ENCODE assay signal across 1 cellular context in the genomic region with DNA sequence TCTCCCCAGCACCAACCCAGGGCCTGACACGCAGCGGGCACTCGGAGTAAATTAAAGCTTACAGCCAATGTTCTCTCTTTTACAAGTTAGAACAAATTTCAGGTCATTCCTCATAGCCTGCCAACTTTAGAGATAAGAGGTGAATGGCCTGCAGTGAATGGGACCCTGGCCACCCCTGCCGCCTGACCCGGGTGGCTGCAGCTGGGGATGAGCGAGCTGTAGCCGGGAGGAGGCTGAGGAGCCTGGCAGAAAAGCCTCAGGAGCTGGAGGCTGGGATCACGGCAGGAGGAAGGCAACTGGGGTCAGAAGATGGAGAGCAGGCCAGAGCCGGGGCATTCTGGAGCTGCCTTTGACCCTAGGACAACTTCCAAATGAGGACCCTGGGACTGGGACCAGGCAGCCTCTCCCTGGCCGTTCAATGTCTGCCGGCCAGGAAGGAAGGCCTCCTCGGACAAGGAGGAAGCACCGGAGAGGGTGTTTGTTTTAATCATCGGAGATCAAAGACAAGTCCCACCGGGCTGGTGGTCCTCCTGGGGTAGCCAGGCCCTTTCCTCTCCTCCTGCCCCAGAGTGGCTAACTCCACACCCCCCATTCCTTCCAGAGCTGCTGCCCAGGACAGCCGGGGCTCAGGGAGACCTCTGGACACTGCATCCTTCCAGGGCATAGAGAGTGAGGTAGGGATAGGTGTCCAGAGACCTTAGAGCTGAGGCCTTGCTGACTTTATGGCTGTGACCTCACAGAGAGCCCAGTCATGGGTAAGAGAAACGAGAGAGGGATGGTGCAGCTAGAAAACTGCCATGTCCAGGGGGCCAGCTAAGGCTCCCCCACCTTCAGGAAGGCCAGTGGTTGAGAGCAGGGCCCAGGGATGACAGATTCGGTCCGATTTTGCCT.
TF ChIP-seq lines count a peak whose summit lies in the region.

No MANE protein-coding gene starts in this region.

TF ChIP-seq in HepG2, 621 proteins besides CTCF, POLR2A, EP300 and RAD21 (continued from another document):
- TF ChIP-seq, protein P1, sequence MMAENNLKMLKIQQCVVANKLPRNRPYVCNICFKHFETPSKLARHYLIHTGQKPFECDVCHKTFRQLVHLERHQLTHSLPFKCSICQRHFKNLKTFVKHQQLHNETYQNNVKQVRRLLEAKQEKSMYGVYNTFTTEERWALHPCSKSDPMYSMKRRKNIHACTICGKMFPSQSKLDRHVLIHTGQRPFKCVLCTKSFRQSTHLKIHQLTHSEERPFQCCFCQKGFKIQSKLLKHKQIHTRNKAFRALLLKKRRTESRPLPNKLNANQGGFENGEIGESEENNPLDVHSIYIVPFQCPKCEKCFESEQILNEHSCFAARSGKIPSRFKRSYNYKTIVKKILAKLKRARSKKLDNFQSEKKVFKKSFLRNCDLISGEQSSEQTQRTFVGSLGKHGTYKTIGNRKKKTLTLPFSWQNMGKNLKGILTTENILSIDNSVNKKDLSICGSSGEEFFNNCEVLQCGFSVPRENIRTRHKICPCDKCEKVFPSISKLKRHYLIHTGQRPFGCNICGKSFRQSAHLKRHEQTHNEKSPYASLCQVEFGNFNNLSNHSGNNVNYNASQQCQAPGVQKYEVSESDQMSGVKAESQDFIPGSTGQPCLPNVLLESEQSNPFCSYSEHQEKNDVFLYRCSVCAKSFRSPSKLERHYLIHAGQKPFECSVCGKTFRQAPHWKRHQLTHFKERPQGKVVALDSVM (CRISPR knock-in tag; IDR thresholded peaks at IDR 0.05): 0 out of 2 replicates have a peak, but pooled peaks have one; percentile 35
- TF ChIP-seq ZC3H4 (CRISPR knock-in tag; IDR thresholded peaks at IDR 0.05; ENCODE audit: borderline replicate concordance): peak; percentile 82; the same call in 1 of the 2 replicates
- TF ChIP-seq, protein P2, sequence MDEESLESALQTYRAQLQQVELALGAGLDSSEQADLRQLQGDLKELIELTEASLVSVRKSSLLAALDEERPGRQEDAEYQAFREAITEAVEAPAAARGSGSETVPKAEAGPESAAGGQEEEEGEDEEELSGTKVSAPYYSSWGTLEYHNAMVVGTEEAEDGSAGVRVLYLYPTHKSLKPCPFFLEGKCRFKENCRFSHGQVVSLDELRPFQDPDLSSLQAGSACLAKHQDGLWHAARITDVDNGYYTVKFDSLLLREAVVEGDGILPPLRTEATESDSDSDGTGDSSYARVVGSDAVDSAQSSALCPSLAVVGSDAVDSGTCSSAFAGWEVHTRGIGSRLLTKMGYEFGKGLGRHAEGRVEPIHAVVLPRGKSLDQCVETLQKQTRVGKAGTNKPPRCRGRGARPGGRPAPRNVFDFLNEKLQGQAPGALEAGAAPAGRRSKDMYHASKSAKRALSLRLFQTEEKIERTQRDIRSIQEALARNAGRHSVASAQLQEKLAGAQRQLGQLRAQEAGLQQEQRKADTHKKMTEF (CRISPR knock-in tag; IDR thresholded peaks at IDR 0.05): 0 out of 2 replicates have a peak, but pooled peaks have one; percentile 0
- TF ChIP-seq ZNF569 (CRISPR knock-in tag; IDR thresholded peaks at IDR 0.05; ENCODE audit: borderline replicate concordance): no peak
- peak; percentile 11; the same call in 1 of the 2 replicates for TF ChIP-seq KDM2A (CRISPR knock-in tag; IDR thresholded peaks at IDR 0.05; ENCODE audit: borderline replicate concordance, low read depth)
- peak; percentile 17 for TF ChIP-seq ASH2L (IDR thresholded peaks at IDR 0.05; ENCODE audit: insufficient read length, low read depth, low read length)
- TF ChIP-seq ZNF768 (CRISPR knock-in tag; IDR thresholded peaks at IDR 0.05): peak; percentile 1; the same call in 1 of the 2 replicates
- TF ChIP-seq ZSCAN21 (CRISPR knock-in tag; IDR thresholded peaks at IDR 0.05; ENCODE audit: borderline replicate concordance): peak; percentile 69
- no peak for TF ChIP-seq ZNF720 (CRISPR knock-in tag; IDR thresholded peaks at IDR 0.05)
- peak; percentile 46; the same call in 1 of the 2 replicates for TF ChIP-seq YEATS4 (CRISPR knock-in tag; IDR thresholded peaks at IDR 0.05; ENCODE audit: borderline replicate concordance)
- TF ChIP-seq, protein P3, sequence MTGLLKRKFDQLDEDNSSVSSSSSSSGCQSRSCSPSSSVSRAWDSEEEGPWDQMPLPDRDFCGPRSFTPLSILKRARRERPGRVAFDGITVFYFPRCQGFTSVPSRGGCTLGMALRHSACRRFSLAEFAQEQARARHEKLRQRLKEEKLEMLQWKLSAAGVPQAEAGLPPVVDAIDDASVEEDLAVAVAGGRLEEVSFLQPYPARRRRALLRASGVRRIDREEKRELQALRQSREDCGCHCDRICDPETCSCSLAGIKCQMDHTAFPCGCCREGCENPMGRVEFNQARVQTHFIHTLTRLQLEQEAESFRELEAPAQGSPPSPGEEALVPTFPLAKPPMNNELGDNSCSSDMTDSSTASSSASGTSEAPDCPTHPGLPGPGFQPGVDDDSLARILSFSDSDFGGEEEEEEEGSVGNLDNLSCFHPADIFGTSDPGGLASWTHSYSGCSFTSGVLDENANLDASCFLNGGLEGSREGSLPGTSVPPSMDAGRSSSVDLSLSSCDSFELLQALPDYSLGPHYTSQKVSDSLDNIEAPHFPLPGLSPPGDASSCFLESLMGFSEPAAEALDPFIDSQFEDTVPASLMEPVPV (CRISPR knock-in tag; IDR thresholded peaks at IDR 0.05): 0 out of 2 replicates have a peak, but pooled peaks have one; percentile 37
- TF ChIP-seq, protein P4, sequence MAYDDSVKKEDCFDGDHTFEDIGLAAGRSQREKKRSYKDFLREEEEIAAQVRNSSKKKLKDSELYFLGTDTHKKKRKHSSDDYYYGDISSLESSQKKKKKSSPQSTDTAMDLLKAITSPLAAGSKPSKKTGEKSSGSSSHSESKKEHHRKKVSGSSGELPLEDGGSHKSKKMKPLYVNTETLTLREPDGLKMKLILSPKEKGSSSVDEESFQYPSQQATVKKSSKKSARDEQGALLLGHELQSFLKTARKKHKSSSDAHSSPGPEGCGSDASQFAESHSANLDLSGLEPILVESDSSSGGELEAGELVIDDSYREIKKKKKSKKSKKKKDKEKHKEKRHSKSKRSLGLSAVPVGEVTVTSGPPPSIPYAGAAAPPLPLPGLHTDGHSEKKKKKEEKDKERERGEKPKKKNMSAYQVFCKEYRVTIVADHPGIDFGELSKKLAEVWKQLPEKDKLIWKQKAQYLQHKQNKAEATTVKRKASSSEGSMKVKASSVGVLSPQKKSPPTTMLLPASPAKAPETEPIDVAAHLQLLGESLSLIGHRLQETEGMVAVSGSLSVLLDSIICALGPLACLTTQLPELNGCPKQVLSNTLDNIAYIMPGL (CRISPR knock-in tag; IDR thresholded peaks at IDR 0.05; ENCODE audit: borderline replicate concordance in 1 of 2, low read depth in 1 of 2): peak in 1 of 2 experiments; percentile 11; a peak in 1 of 4 replicates
- TF ChIP-seq, protein P5, sequence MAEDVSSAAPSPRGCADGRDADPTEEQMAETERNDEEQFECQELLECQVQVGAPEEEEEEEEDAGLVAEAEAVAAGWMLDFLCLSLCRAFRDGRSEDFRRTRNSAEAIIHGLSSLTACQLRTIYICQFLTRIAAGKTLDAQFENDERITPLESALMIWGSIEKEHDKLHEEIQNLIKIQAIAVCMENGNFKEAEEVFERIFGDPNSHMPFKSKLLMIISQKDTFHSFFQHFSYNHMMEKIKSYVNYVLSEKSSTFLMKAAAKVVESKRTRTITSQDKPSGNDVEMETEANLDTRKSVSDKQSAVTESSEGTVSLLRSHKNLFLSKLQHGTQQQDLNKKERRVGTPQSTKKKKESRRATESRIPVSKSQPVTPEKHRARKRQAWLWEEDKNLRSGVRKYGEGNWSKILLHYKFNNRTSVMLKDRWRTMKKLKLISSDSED (CRISPR knock-in tag; IDR thresholded peaks at IDR 0.05): peak; percentile 84; the same call in 1 of the 2 replicates
- peak; percentile 65; the same call in 1 of the 2 replicates for TF ChIP-seq ZNF263 (CRISPR knock-in tag; IDR thresholded peaks at IDR 0.05)
- TF ChIP-seq ATF1 (CRISPR knock-in tag; IDR thresholded peaks at IDR 0.05): no peak
